ENCODE assay signal across 1 cellular context in genomic region chr9:78292716-78293497, GRCh38.
TF ChIP-seq lines count a peak whose summit lies in the region.

No MANE protein-coding gene starts in this region.

TF ChIP-seq in HepG2, 621 proteins besides CTCF, POLR2A, EP300 and RAD21 (continued from another document):
- TF ChIP-seq E2F1 (CRISPR knock-in tag; IDR thresholded peaks at IDR 0.05) = no peak
- no peak for TF ChIP-seq ZNF782 (CRISPR knock-in tag; IDR thresholded peaks at IDR 0.05; ENCODE audit: borderline replicate concordance)
- no peak for TF ChIP-seq EED (CRISPR knock-in tag; IDR thresholded peaks at IDR 0.05)
- TF ChIP-seq ZNF512B (CRISPR knock-in tag; IDR thresholded peaks at IDR 0.05; ENCODE audit: borderline replicate concordance) = no peak
- no peak for TF ChIP-seq ZNF382 (CRISPR knock-in tag; IDR thresholded peaks at IDR 0.05; ENCODE audit: borderline replicate concordance)
- 0 out of 2 replicates have a peak, but pooled peaks have one; percentile 3 for TF ChIP-seq HOXA3 (CRISPR knock-in tag; IDR thresholded peaks at IDR 0.05)
- TF ChIP-seq MTF2 (CRISPR knock-in tag; IDR thresholded peaks at IDR 0.05; ENCODE audit: borderline replicate concordance) = no peak
- TF ChIP-seq PHF8 (CRISPR knock-in tag; IDR thresholded peaks at IDR 0.05) = no peak
- TF ChIP-seq KDM4B (CRISPR knock-in tag; IDR thresholded peaks at IDR 0.05) = no peak
- TF ChIP-seq ZBTB21 (CRISPR knock-in tag; IDR thresholded peaks at IDR 0.05) = no peak
- TF ChIP-seq KMT2A (CRISPR knock-in tag; IDR thresholded peaks at IDR 0.05) = no peak
- no peak for TF ChIP-seq CC2D1A (CRISPR knock-in tag; IDR thresholded peaks at IDR 0.05)
- no peak for TF ChIP-seq ZNF563 (CRISPR knock-in tag; IDR thresholded peaks at IDR 0.05)
- no peak for TF ChIP-seq FLYWCH1 (CRISPR knock-in tag; IDR thresholded peaks at IDR 0.05)
- no peak for TF ChIP-seq ZNF280D (CRISPR knock-in tag; IDR thresholded peaks at IDR 0.05)
- peak; percentile 22 for TF ChIP-seq ASH2L (IDR thresholded peaks at IDR 0.05; ENCODE audit: insufficient read length, low read depth, low read length)
- TF ChIP-seq ZNF530 (CRISPR knock-in tag; IDR thresholded peaks at IDR 0.05; ENCODE audit: low read depth) = no peak
- no peak for TF ChIP-seq ZC3H4 (CRISPR knock-in tag; IDR thresholded peaks at IDR 0.05; ENCODE audit: borderline replicate concordance)
- no peak for TF ChIP-seq MLXIP (CRISPR knock-in tag; IDR thresholded peaks at IDR 0.05; ENCODE audit: borderline replicate concordance)
- peak; percentile 79 for TF ChIP-seq CEBPG (CRISPR knock-in tag; IDR thresholded peaks at IDR 0.05)
- no peak for TF ChIP-seq RORA (CRISPR knock-in tag; IDR thresholded peaks at IDR 0.05)
- TF ChIP-seq ZNF703 (CRISPR knock-in tag; IDR thresholded peaks at IDR 0.05; ENCODE audit: borderline replicate concordance) = no peak
- TF ChIP-seq GABPB1 (CRISPR knock-in tag; IDR thresholded peaks at IDR 0.05) = no peak
- no peak for TF ChIP-seq ZNF124 (CRISPR knock-in tag; IDR thresholded peaks at IDR 0.05)
- no peak for TF ChIP-seq ZNF646 (CRISPR knock-in tag; IDR thresholded peaks at IDR 0.05)
- no peak for TF ChIP-seq ZNF720 (CRISPR knock-in tag; IDR thresholded peaks at IDR 0.05)
- TF ChIP-seq ZBTB38 (CRISPR knock-in tag; IDR thresholded peaks at IDR 0.05) = no peak; the same call in 1 of the 2 replicates
- TF ChIP-seq LBX2 (CRISPR knock-in tag; IDR thresholded peaks at IDR 0.05; ENCODE audit: borderline replicate concordance) = no peak
- TF ChIP-seq ZNF83 (CRISPR knock-in tag; IDR thresholded peaks at IDR 0.05; ENCODE audit: borderline replicate concordance) = no peak
- no peak for TF ChIP-seq NR0B2 (CRISPR knock-in tag; IDR thresholded peaks at IDR 0.05)
- TF ChIP-seq ZBTB49 (CRISPR knock-in tag; IDR thresholded peaks at IDR 0.05; ENCODE audit: borderline replicate concordance) = no peak
- no peak for TF ChIP-seq NCOA5 (CRISPR knock-in tag; IDR thresholded peaks at IDR 0.05)
- TF ChIP-seq TCF7 (IDR thresholded peaks at IDR 0.05; ENCODE audit: low read depth) = peak; percentile 1; the same call in 1 of the 2 replicates
- TF ChIP-seq HHEX (CRISPR knock-in tag; IDR thresholded peaks at IDR 0.05) = no peak
- no peak for TF ChIP-seq ZKSCAN8 (CRISPR knock-in tag; IDR thresholded peaks at IDR 0.05; ENCODE audit: borderline replicate concordance)
- TF ChIP-seq ZBTB4 (CRISPR knock-in tag; IDR thresholded peaks at IDR 0.05; ENCODE audit: borderline replicate concordance) = no peak
